Comparison of ENCODE assay signal across 27 cellular contexts in the genomic region with DNA sequence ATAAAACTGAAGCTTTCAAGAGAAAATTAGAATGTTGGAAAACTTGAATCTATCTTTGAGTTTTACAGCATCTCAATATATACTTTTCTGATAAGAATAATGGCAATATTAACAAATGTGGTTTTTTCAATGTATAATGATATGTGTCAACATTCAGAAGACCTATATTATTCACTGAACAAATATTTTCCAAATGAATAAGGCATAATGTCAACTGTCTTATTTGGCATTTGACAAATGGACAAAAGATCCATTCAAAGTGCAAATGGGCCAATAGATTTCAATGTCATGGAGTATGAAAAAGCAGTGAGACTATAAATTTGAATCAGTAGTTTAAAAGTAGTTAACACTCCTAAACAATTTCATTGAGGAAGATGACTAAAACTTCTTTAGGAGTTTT.
"Had no signal": no experiment of that assay in that cellular context is flagged by ENCODE, and none has a peak within 500 bp of the region (broad histone marks: within the 10 kb centered on the region; RNA-seq: fewer than 3 reads in every experiment).

No MANE protein-coding gene starts in this region.

- ATAC-seq: activated CD8-positive, alpha-beta T cell treated with anti-CD3 and anti-CD28 coated beads, Interleukin-2, amount 10 ng/mL, durations not matched to agents 7 days and 5 days; T-helper 17 cell; WTC11 had no signal

- H3K4me1 ChIP-seq: Peyer's patch, SJCRH30 had no signal

- H3K27ac ChIP-seq: adrenal gland, Peyer's patch, RWPE1, SJCRH30 had no signal

- H3K9me3 ChIP-seq: adrenal gland, Peyer's patch, SJCRH30 had no signal

- H3K36me3 ChIP-seq: adrenal gland, Peyer's patch had no signal

- H3K27me3 ChIP-seq: adrenal gland, Peyer's patch, SJCRH30 had no signal

- DNase-seq: activated CD4-positive, alpha-beta T cell treated with anti-CD3 and anti-CD28 coated beads for 48 hours; activated CD4-positive, alpha-beta T cell treated with anti-CD3 and anti-CD28 coated beads, Interleukin-2, amount 50 U/mL, for 4 hours; activated CD4-positive, CD25-positive, alpha-beta regulatory T cell treated with anti-CD3 and anti-CD28 coated beads, Interleukin-2, amount 50 U/mL, for 72 hours; activated CD8-positive, alpha-beta memory T cell treated with anti-CD3 and anti-CD28 coated beads, Interleukin-2, amount 50 U/mL, for 48 hours; activated CD8-positive, alpha-beta T cell treated with anti-CD3 and anti-CD28 coated beads, Interleukin-2, amount 10 ng/mL, durations not matched to agents 7 days and 5 days; activated naive CD4-positive, alpha-beta T cell treated with anti-CD3 and anti-CD28 coated beads, Interleukin-2, amount 50 U/mL, for 16 hours; activated naive CD8-positive, alpha-beta T cell treated with anti-CD3 and anti-CD28 coated beads, Interleukin-2, amount 10 ng/mL, durations not matched to agents 7 days and 5 days; activated T-cell treated with anti-CD3 and anti-CD28 coated beads, Interleukin-2, amount 50 U/mL, for 1 hour; adrenal gland; anterior cingulate cortex; cerebellar nuclear complex; Kasumi-1; NCI-H1694; NCI-H2029; NCI-H2107; NCI-H2171 treated with DMSO at 0.1 percent for 48 hours; NCI-H226; NCI-H526 treated with DMSO at 0.1 percent for 48 hours; NK-92 treated with Interleukin-12 subunit alpha and Interleukin-12 subunit beta, amount 100 ng/mL, for 24 hours; OCI-M1; Peyer's patch; Right ventricle myocardium superior; SJCRH30; T-helper 17 cell; T-helper 9 cell had no signal

- H3K4me3 ChIP-seq: adrenal gland, Peyer's patch, SJCRH30 had no signal
